In genomic region chr13:81480634-81481033, GRCh38 we compare ENCODE assay signal across 17 cellular contexts.
DNase-seq lines count a peak whose midpoint lies in the region; ATAC-seq, FAIRE-seq and TF ChIP-seq lines count a peak whose summit lies in the region.
"Had no signal": no experiment of that assay in that cellular context is flagged by ENCODE, and none has a peak within 500 bp of the region (broad histone marks: within the 10 kb centered on the region; RNA-seq: fewer than 3 reads in every experiment).

No MANE protein-coding gene starts in this region.

- RAD21 ChIA-PET in GM12878 (lab: Charles Lee; ENCODE audit: unreplicated experiment), result interaction anchor here (0.6 to 2.2 kb wide), 5 partner anchors 24 to 419 kb away, joined by 4 to 30 read pairs (median 4); no protein-coding TSS in a partner anchor

- no peak overlapping the region for H3K4me3 ChIP-seq in GM12878
- no peak overlapping the region for H3K4me3 ChIP-seq in aorta (ENCODE audit: low read length in 2 of 2)
- no peak overlapping the region for H3K4me3 ChIP-seq in left ventricle myocardium inferior
- H3K4me3 ChIP-seq: GM23248, pancreas, tibial nerve had no signal

- TF ChIP-seq RAD21 in GM12878 (IDR thresholded peaks at IDR 0.05; ENCODE audit: insufficient read depth, low read depth, low read length), result no peak

- no peaks in the 10 kb centered on the region for H3K36me3 ChIP-seq in GM12878 (ENCODE audit: control insufficient read depth in 2 of 2, insufficient read depth in 2 of 2, low read length in 1 of 2)
- H3K36me3 ChIP-seq in aorta (ENCODE audit: control insufficient read depth in 1 of 2, insufficient read depth in 2 of 2, low read length in 1 of 2), result no peaks in the 10 kb centered on the region
- H3K36me3 ChIP-seq in left ventricle myocardium inferior, result no peaks in the 10 kb centered on the region
- H3K36me3 ChIP-seq: pancreas, tibial nerve had no signal

- H3K27me3 Mint-ChIP-seq in osteocyte (ENCODE audit: unreplicated experiment), result peaks cover 10% of the 10 kb centered on the region
- H3K27me3 Mint-ChIP-seq: activated B cell treated with CpG ODN at 0.5 μM for 24 hours; activated naive CD4-positive, alpha-beta T cell treated with anti-CD3 and anti-CD28 coated beads, Interleukin-2, amount 50 U/mL, for 24 hours; central memory CD8-positive, alpha-beta T cell had no signal

- ATAC-seq in HG03460 (IDR thresholded peaks at IDR 0.05; ENCODE audit: unreplicated experiment), result peak; percentile 65
- ATAC-seq in GM12878, result peak; percentile 72
- ATAC-seq in aorta (ENCODE audit: low FRiP score), result no peak
- ATAC-seq: pancreas had no signal

- no peak overlapping the region for H3K4me3 Mint-ChIP-seq in osteocyte (ENCODE audit: unreplicated experiment)
- H3K4me3 Mint-ChIP-seq: activated B cell treated with CpG ODN at 0.5 μM for 24 hours; activated naive CD4-positive, alpha-beta T cell treated with anti-CD3 and anti-CD28 coated beads, Interleukin-2, amount 50 U/mL, for 24 hours; central memory CD8-positive, alpha-beta T cell had no signal

- H3K4me1 ChIP-seq in GM12878 (ENCODE audit: control insufficient read depth, insufficient read depth, low read length) (no peaks in the 10 kb centered on the region), aorta (ENCODE audit: control insufficient read depth in 1 of 2, insufficient read depth in 2 of 2, low read length in 2 of 2) (no peaks in the 10 kb centered on the region), left ventricle myocardium inferior (no peaks in the 10 kb centered on the region)
- H3K4me1 ChIP-seq: pancreas, tibial nerve had no signal

- no peaks in the 10 kb centered on the region for H3K36me3 Mint-ChIP-seq in osteocyte (ENCODE audit: unreplicated experiment)
- H3K36me3 Mint-ChIP-seq: activated naive CD4-positive, alpha-beta T cell treated with anti-CD3 and anti-CD28 coated beads, Interleukin-2, amount 50 U/mL, for 24 hours had no signal

- H3K9me3 ChIP-seq in GM12878 (replicated peaks; ENCODE audit: control insufficient read depth, insufficient read depth, low read length), result no peaks in the 10 kb centered on the region
- H3K9me3 ChIP-seq in aorta (ENCODE audit: control insufficient read depth, low read length), result no peaks in the 10 kb centered on the region
- H3K9me3 ChIP-seq in left ventricle myocardium inferior (replicated peaks), result peaks cover 8% of the 10 kb centered on the region
- H3K9me3 ChIP-seq: pancreas, tibial nerve had no signal

- no peak overlapping the region for H3K9ac ChIP-seq in GM12878 (ENCODE audit: control insufficient read depth, insufficient read depth, low read length)
- H3K9ac ChIP-seq: GM23248 had no signal

- no peaks in the 10 kb centered on the region for H3K79me2 ChIP-seq in GM12878 (ENCODE audit: control insufficient read depth, insufficient read depth, low read length)

- H3K9me3 Mint-ChIP-seq in osteocyte (ENCODE audit: unreplicated experiment), result no peaks in the 10 kb centered on the region

- no peak for TF ChIP-seq POLR2A in GM12878 (IDR thresholded peaks at IDR 0.05; ENCODE audit: low read depth, low read length)

- 32% methylated on average over 2 of the region's 2 CpGs for WGBS in GM12878 (ENCODE audit: insufficient coverage, insufficient replicate concordance, low lambda C conversion rate, missing lambda C conversion rate)
- WGBS in aorta, 2 donors, result 60 to 62% methylated on average over 2 of the region's 2 CpGs

- no peak overlapping the region for H3K27ac Mint-ChIP-seq in osteocyte (ENCODE audit: unreplicated experiment)
- H3K27ac Mint-ChIP-seq: activated B cell treated with CpG ODN at 0.5 μM for 24 hours; activated naive CD4-positive, alpha-beta T cell treated with anti-CD3 and anti-CD28 coated beads, Interleukin-2, amount 50 U/mL, for 24 hours had no signal

- H3K27me3 ChIP-seq in GM12878 (replicated peaks in 1 of 2; ENCODE audit: control insufficient read depth in 2 of 2, insufficient read depth in 2 of 2, low read length in 1 of 2) (no peaks in the 10 kb centered on the region), aorta (ENCODE audit: control insufficient read depth in 1 of 2, insufficient read depth in 2 of 2, low read length in 1 of 2) (no peaks in the 10 kb centered on the region), left ventricle myocardium inferior (ENCODE audit: low read depth) (no peaks in the 10 kb centered on the region)
- H3K27me3 ChIP-seq: pancreas, tibial nerve had no signal

- intact Hi-C loops in GM12878 (cut with micrococcal nuclease; ENCODE audit: unreplicated experiment), result loop anchor here (5.0 kb wide), 1 partner anchor 308 kb away; no protein-coding TSS in a partner anchor
- intact Hi-C loops in aorta (cut with DNase I), result no loop called here
- intact Hi-C loops in left ventricle myocardium inferior (cut with micrococcal nuclease), result no loop called here

- no peak overlapping the region for H3K4me2 ChIP-seq in GM12878 (ENCODE audit: control insufficient read depth, insufficient read depth)

- CTCF ChIA-PET in GM12878 (lab: Yijun Ruan, JAX), result interaction anchor here (0.7 to 2.9 kb wide), 5 partner anchors 11 to 309 kb away, joined by 3 to 38 read pairs (median 3); no protein-coding TSS in a partner anchor

- H3K4me1 Mint-ChIP-seq in osteocyte (ENCODE audit: unreplicated experiment), result no peaks in the 10 kb centered on the region
- H3K4me1 Mint-ChIP-seq: activated B cell treated with CpG ODN at 0.5 μM for 24 hours; activated naive CD4-positive, alpha-beta T cell treated with anti-CD3 and anti-CD28 coated beads, Interleukin-2, amount 50 U/mL, for 24 hours; central memory CD8-positive, alpha-beta T cell had no signal

- POLR2A ChIA-PET in GM12878 (lab: Charles Lee), result no interaction called here

- H4K20me1 ChIP-seq in GM12878 (ENCODE audit: control insufficient read depth, insufficient read depth), result no peaks in the 10 kb centered on the region

- TF ChIP-seq EP300 in GM12878 (IDR thresholded peaks at IDR 0.05; ENCODE audit: borderline replicate concordance in 1 of 2, control insufficient read depth in 1 of 2, low read depth in 2 of 2, low read length in 2 of 2), result no peak

- DNase-seq in NCI-H1105 treated with DMSO at 0.1 percent for 48 hours (lab: John Stamatoyannopoulos, UW) (peak; percentile 49), NCI-H1105 (lab: John Stamatoyannopoulos, UW) (no peak), GM12878 (ENCODE audit: low read depth, low spot score) (no peak), osteocyte (ENCODE audit: extremely low spot score, unreplicated experiment) (no peak), glomerular visceral epithelial cell (ENCODE audit: extremely low spot score) (no peak), aorta (no peak), left ventricle myocardium inferior (no peak)
- DNase-seq: activated B cell treated with CpG ODN at 0.5 μM for 24 hours, Calu3, GM23248, mesenchymal stem cell, pancreas had no signal

- in situ Hi-C loops in GM12878 (cut with MboI), result no loop called here

- FAIRE-seq in GM12878 (lab: Jason Lieb, UNC), result no peak
- FAIRE-seq: A204.1, pancreas had no signal

- SMC1A ChIA-PET in GM12878 (lab: Charles Lee; ENCODE audit: uncharacterized antibody, unreplicated experiment), result interaction anchor here (0.6 to 3.1 kb wide), 11 partner anchors 9 to 502 kb away, joined by 3 to 39 read pairs (median 4); no protein-coding TSS in a partner anchor

- no TSS peak for BruUV-seq in GM12878 (replicated peaks; lab: Mats Ljungman, UMichigan)

- H2AFZ ChIP-seq in GM12878 (ENCODE audit: control insufficient read depth, low read depth, low read length), result no peak overlapping the region
- H2AFZ ChIP-seq: GM23248 had no signal

- H3K27ac ChIP-seq in GM12878 (ENCODE audit: control insufficient read depth, insufficient read depth), result no peak overlapping the region
- H3K27ac ChIP-seq in aorta (ENCODE audit: low read depth in 1 of 2, low read length in 2 of 2), result no peak overlapping the region
- H3K27ac ChIP-seq in left ventricle myocardium inferior (replicated peaks), result no peak overlapping the region
- H3K27ac ChIP-seq: GM23248, pancreas, tibial nerve had no signal

- TF ChIP-seq CTCF in GM12878 (IDR thresholded peaks at IDR 0.05 in 2 of 3, conservative IDR thresholded peaks at IDR 0.05 in 1 of 3; ENCODE audit: control insufficient read depth in 2 of 3, extremely low read depth in 1 of 3, insufficient read depth in 1 of 3, low read depth in 3 of 3, low read length in 3 of 3) (no peak; a peak in 1 of 6 replicates), osteocyte (IDR thresholded peaks at IDR 0.05) (peak; percentile 9), left ventricle myocardium inferior (IDR thresholded peaks at IDR 0.05; ENCODE audit: borderline replicate concordance) (no peak)

TF ChIP-seq in GM12878, 131 proteins besides CTCF, POLR2A, EP300 and RAD21:
- TF ChIP-seq NRF1 (conservative IDR thresholded peaks at IDR 0.05; ENCODE audit: low read depth, low read length) (no peak), JUND (IDR thresholded peaks at IDR 0.05; ENCODE audit: low read depth, low read length) (no peak), NFIC (IDR thresholded peaks at IDR 0.05; ENCODE audit: low read depth, low read length) (no peak), FOXM1 (IDR thresholded peaks at IDR 0.05; ENCODE audit: low read depth, low read length) (no peak), HSF1 (IDR thresholded peaks at IDR 0.05; ENCODE audit: low read depth, low read length) (no peak), CREM (IDR thresholded peaks at IDR 0.05; ENCODE audit: low read depth) (no peak), POU2F2 (IDR thresholded peaks at IDR 0.05; ENCODE audit: borderline replicate concordance, low read depth, low read length) (no peak), SREBF2 (IDR thresholded peaks at IDR 0.05; ENCODE audit: low read length) (no peak), SIX5 (IDR thresholded peaks at IDR 0.05; ENCODE audit: low read depth, low read length, severe bottlenecking) (no peak), CBX3 (IDR thresholded peaks at IDR 0.05; ENCODE audit: borderline replicate concordance, low read depth) (no peak), RB1 (IDR thresholded peaks at IDR 0.05; ENCODE audit: borderline replicate concordance) (no peak), SREBF1 (IDR thresholded peaks at IDR 0.05; ENCODE audit: low read length) (no peak)
